7 cellular contexts compared by ENCODE assay signal in the genomic region with DNA sequence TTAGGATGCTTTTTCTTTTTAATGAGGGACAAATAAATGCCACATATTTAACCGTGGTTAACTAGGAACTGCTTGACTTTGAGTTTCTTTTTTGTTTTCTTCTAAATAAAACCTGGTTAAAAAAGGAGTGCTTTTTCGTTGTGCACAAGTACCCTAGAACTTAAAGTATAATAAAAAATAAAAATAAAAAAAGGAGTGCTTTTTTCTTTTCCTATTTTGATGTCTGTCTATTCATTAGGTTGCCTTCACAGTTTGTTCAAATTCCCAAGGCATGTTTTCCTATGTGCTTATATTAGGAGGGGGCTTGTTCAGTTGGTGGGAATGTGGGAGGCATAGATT. TPM values are rescaled to one million over a fixed set of nuclear protein-coding genes. Genes with fewer than 3 reads are reported as not detected.
DNase-seq lines count a peak whose midpoint lies in the region; ATAC-seq, FAIRE-seq and TF ChIP-seq lines count a peak whose summit lies in the region.

No MANE protein-coding gene starts in this region.

- TF ChIP-seq CTCF in Loucy (conservative IDR thresholded peaks at IDR 0.05; ENCODE audit: low read length) (no peak), astrocyte (IDR thresholded peaks at IDR 0.05; ENCODE audit: insufficient read depth, low read depth, low read length) (no peak), kidney epithelial cell (IDR thresholded peaks at IDR 0.05; ENCODE audit: insufficient read depth, low read length, poor library complexity, severe bottlenecking) (no peak), GM13977 (IDR thresholded peaks at IDR 0.05; ENCODE audit: extremely low read depth, insufficient read depth, missing control alignments) (no peak)

- peaks cover 15% of the 10 kb centered on the region for H3K36me3 Mint-ChIP-seq in astrocyte (ENCODE audit: low read depth, unreplicated experiment)

- peaks cover 41% of the 10 kb centered on the region for H3K4me1 Mint-ChIP-seq in astrocyte (ENCODE audit: low read depth, unreplicated experiment)

- no peak for ATAC-seq in HG02981 (IDR thresholded peaks at IDR 0.05; ENCODE audit: unreplicated experiment)

- FAIRE-seq in astrocyte (lab: Jason Lieb, UNC), result no peak

- H3K4me2 ChIP-seq in Loucy (ENCODE audit: low read depth, low read length, poor library complexity, severe bottlenecking), result peak overlapping the region; percentile 95
- peak overlapping the region; percentile 95 for H3K4me2 ChIP-seq in astrocyte (ENCODE audit: low read length)

- H3K9ac ChIP-seq in Loucy (ENCODE audit: low read depth, low read length, poor library complexity, severe bottlenecking) (peak overlapping the region; percentile 87), astrocyte (ENCODE audit: low read length) (peak overlapping the region; percentile 97), stomach smooth muscle (ENCODE audit: low read length in 2 of 2) (peak overlapping the region; percentile 95 to 98)

- H3K27me3 ChIP-seq in Loucy (ENCODE audit: insufficient read depth, low read length, poor library complexity, severe bottlenecking), result peaks cover 5% of the 10 kb centered on the region
- H3K27me3 ChIP-seq in astrocyte (ENCODE audit: insufficient read depth, low read length), result no peaks in the 10 kb centered on the region
- H3K27me3 ChIP-seq in kidney epithelial cell (ENCODE audit: control insufficient read depth, insufficient read depth, low read length), result no peaks in the 10 kb centered on the region
- no peaks in the 10 kb centered on the region for H3K27me3 ChIP-seq in stomach smooth muscle (ENCODE audit: control insufficient read depth in 1 of 2, insufficient read depth in 2 of 2, low read length in 2 of 2)

- no peak for DNase-seq in astrocyte (ENCODE audit: low read depth)
- no peak for DNase-seq in kidney epithelial cell (ENCODE audit: low read depth)
- DNase-seq in GM13977 (ENCODE audit: low spot score), result no peak
- DNase-seq in substantia nigra (lab: John Stamatoyannopoulos, UW), result no peak

- no peaks in the 10 kb centered on the region for H3K9me3 ChIP-seq in Loucy (ENCODE audit: insufficient read depth, low read depth, low read length)
- no peaks in the 10 kb centered on the region for H3K9me3 ChIP-seq in astrocyte (ENCODE audit: insufficient read depth, low read depth, low read length)
- H3K9me3 ChIP-seq in stomach smooth muscle (ENCODE audit: control insufficient read depth in 2 of 2, low read length in 2 of 2), result no peaks in the 10 kb centered on the region

- H3K36me3 ChIP-seq in Loucy (ENCODE audit: insufficient read depth, low read length), result peaks cover 29% of the 10 kb centered on the region
- peaks cover 3% of the 10 kb centered on the region for H3K36me3 ChIP-seq in astrocyte (ENCODE audit: insufficient read depth, low read length)
- H3K36me3 ChIP-seq in kidney epithelial cell (ENCODE audit: control insufficient read depth, insufficient read depth, low read length), result peaks cover 2% of the 10 kb centered on the region
- peaks cover 2 to 12% of the 10 kb centered on the region in 2 donors for H3K36me3 ChIP-seq in stomach smooth muscle (ENCODE audit: control insufficient read depth in 2 of 2, insufficient read depth in 2 of 2, low read length in 2 of 2)

- in situ Hi-C loops in GM13977 (cut with MboI; ENCODE audit: low pct_unique_long_range_greater_than_20kb, low sequenced_read_pairs, unreplicated experiment), result no loop called here

- H2AFZ ChIP-seq in Loucy (ENCODE audit: low read length) (no peak overlapping the region), astrocyte (ENCODE audit: low read depth, low read length) (no peak overlapping the region)

- H3K4me3 ChIP-seq in Loucy (ENCODE audit: low read length, poor library complexity, severe bottlenecking) (peak overlapping the region; percentile 83), astrocyte (ENCODE audit: insufficient read depth, low read depth, low read length) (peak overlapping the region; percentile 82), kidney epithelial cell (ENCODE audit: low read depth, low read length) (peak overlapping the region; percentile 96), stomach smooth muscle (ENCODE audit: low read length in 2 of 2) (peak overlapping the region; percentile 95 to 98)

- peak overlapping the region; percentile 94 for H3K27ac ChIP-seq in astrocyte (ENCODE audit: low read depth, low read length)
- H3K27ac ChIP-seq in stomach smooth muscle (ENCODE audit: low read length), result peak overlapping the region; percentile 100
- no peak overlapping the region for H3K27ac ChIP-seq in substantia nigra (ENCODE audit: low read depth, low read length, poor library complexity, severe bottlenecking)

- H3K9me3 Mint-ChIP-seq in astrocyte (ENCODE audit: unreplicated experiment), result no peaks in the 10 kb centered on the region

- no peak overlapping the region for H3K4me3 Mint-ChIP-seq in astrocyte (ENCODE audit: unreplicated experiment)

- H4K20me1 ChIP-seq in Loucy (ENCODE audit: insufficient read depth, low read length, poor library complexity, severe bottlenecking) (peaks cover 85% of the 10 kb centered on the region), astrocyte (ENCODE audit: insufficient read depth, low read length) (peaks cover 77% of the 10 kb centered on the region)

- peak overlapping the region; percentile 93 for H3K27ac Mint-ChIP-seq in astrocyte (ENCODE audit: unreplicated experiment)

- H3K79me2 ChIP-seq in Loucy (ENCODE audit: insufficient read depth, low read length) (peaks cover 92% of the 10 kb centered on the region), astrocyte (ENCODE audit: insufficient read depth, low read length) (peaks cover 92% of the 10 kb centered on the region)

- H3K9me2 ChIP-seq in Loucy (replicated peaks; ENCODE audit: low read depth, low read length), result no peaks in the 10 kb centered on the region

- H3K27me3 Mint-ChIP-seq in astrocyte (ENCODE audit: low read depth, unreplicated experiment), result no peaks in the 10 kb centered on the region

- H3K4me1 ChIP-seq in Loucy (ENCODE audit: insufficient read depth, low read length, poor library complexity, severe bottlenecking) (peaks cover 50% of the 10 kb centered on the region), astrocyte (ENCODE audit: insufficient read depth, low read length) (peaks cover 48% of the 10 kb centered on the region), stomach smooth muscle (ENCODE audit: control insufficient read depth, insufficient read depth, low read length) (peaks cover 61% of the 10 kb centered on the region)

- H3F3A ChIP-seq in Loucy (ENCODE audit: low read depth), result no peaks in the 10 kb centered on the region

RNA-seq across cellular contexts. Expression of a gene that starts 4.4 kb away (rescaled TPM):
- total RNA-seq in astrocyte (156 and 158 TPM in 2 replicates), kidney epithelial cell (85.5 and 91.3 TPM in 2 replicates)
